8 cellular contexts compared by ENCODE assay signal in genomic region chr16:54521327-54521726, GRCh38.
"Had no signal": no experiment of that assay in that cellular context is flagged by ENCODE, and none has a peak within 500 bp of the region (broad histone marks: within the 10 kb centered on the region; RNA-seq: fewer than 3 reads in every experiment).

No MANE protein-coding gene starts in this region.

- H2AFZ ChIP-seq: GM23248 had no signal

- H3K36me3 ChIP-seq: HAP-1 had no signal

- DNase-seq: GM23248, GOT3, H7, H9, HCEC 1CT, HFFc6 had no signal

- H3K4me3 ChIP-seq: GM23248, HAP-1 had no signal

- H3K4me1 ChIP-seq: HAP-1 had no signal

- H3K9me3 ChIP-seq: HAP-1 had no signal

- H3K9ac ChIP-seq: GM23248 had no signal

- ATAC-seq: HCT116 had no signal

- H3K27ac ChIP-seq: GM23248 had no signal

- H3K27ac Mint-ChIP-seq: HFFc6 had no signal

- H3K4me3 Mint-ChIP-seq: H9, HFFc6 had no signal
